Comparison of ENCODE assay signal across 8 cellular contexts in the genomic region with DNA sequence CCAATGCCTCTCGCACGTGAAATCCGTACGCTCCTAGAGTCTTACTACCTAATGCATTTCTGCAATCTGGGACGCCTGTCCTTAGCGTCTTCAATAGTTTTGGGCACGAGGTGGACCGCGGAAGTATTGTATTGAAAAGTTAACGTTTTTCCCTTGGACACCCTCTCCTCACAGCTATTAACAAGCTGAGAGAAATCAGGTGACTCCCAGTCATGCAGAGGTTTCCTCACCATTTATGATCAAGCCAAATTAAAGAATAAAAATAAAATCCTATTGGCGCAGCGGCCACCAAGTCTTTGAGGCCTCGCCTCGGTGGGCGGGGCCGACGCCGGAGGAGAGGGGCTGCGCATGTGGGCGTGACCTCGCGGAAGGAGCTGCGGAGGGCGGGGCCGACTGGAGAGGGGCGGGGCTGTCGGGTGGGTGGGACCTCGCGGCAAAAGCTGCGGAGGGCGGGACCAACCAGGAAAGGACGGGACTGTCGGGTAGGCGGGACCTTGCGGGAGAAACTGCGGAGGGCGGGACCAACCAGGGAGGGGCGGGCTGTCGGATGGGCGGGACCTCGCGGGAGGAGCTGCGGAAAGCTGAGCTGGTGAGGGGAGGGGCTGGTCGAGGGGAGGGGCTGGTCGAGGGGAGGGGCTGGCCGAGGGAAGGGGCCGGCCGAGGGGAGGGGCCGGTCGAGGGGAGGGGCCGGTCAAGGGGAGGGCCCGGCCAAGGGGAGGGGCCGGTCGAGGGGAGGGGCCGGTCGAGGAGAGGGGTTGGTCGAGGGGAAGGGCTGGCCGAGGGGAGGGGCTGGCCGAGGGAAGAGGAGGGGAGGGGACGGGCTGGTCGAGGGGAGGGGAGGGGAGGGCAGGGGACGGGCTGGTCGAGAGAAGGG. TPM values are rescaled to one million over a fixed set of nuclear protein-coding genes. Genes with fewer than 3 reads are reported as not detected.
DNase-seq lines count a peak whose midpoint lies in the region; ATAC-seq, FAIRE-seq and TF ChIP-seq lines count a peak whose summit lies in the region.

No MANE protein-coding gene starts in this region.

- no peak for TF ChIP-seq CTCF in CD8-positive, alpha-beta T cell (IDR thresholded peaks at IDR 0.05)
- TF ChIP-seq CTCF in OCI-LY3 (IDR thresholded peaks at IDR 0.05; ENCODE audit: low read depth, low read length) (no peak), endothelial cell of umbilical vein (IDR thresholded peaks at IDR 0.05; ENCODE audit: extremely low read depth in 1 of 2, insufficient read depth in 1 of 2, low read depth in 1 of 2, low read length in 2 of 2) (no peak)

- FAIRE-seq in endothelial cell of umbilical vein (lab: Jason Lieb, UNC), result peak; percentile 95

- peak overlapping the region; percentile 21 for H3K4me3 ChIP-seq in CD8-positive, alpha-beta T cell (ENCODE audit: low read depth, low read length)
- H3K4me3 ChIP-seq in OCI-LY3 (ENCODE audit: low read length) (peak overlapping the region; percentile 90), endothelial cell of umbilical vein (replicated peaks in 1 of 3; ENCODE audit: insufficient read depth in 1 of 3, low read depth in 1 of 3, low read length in 3 of 3) (peak overlapping the region in 1 of 3 experiments; percentile 55)

- H3K36me3 ChIP-seq in CD8-positive, alpha-beta T cell (ENCODE audit: insufficient read depth, low read length), result no peaks in the 10 kb centered on the region
- H3K36me3 ChIP-seq in OCI-LY3 (replicated peaks; ENCODE audit: low read depth, low read length), result peaks cover 9% of the 10 kb centered on the region
- no peaks in the 10 kb centered on the region for H3K36me3 ChIP-seq in endothelial cell of umbilical vein (ENCODE audit: control insufficient read depth in 2 of 2, extremely low read depth in 1 of 2, insufficient read depth in 2 of 2, low read length in 2 of 2)

- no peaks in the 10 kb centered on the region for H3K9me3 Mint-ChIP-seq in CD8-positive, alpha-beta T cell
- H3K9me3 Mint-ChIP-seq in IgD-negative memory B cell, result no peaks in the 10 kb centered on the region

- BruUV-seq in endothelial cell of umbilical vein (replicated peaks; lab: Mats Ljungman, UMichigan), result no TSS peak

- peak overlapping the region; percentile 14 for H3K27ac ChIP-seq in CD8-positive, alpha-beta T cell (ENCODE audit: low read depth, low read length)
- no peak overlapping the region for H3K27ac ChIP-seq in OCI-LY3 (ENCODE audit: low read length)
- no peak overlapping the region for H3K27ac ChIP-seq in endothelial cell of umbilical vein (ENCODE audit: insufficient read depth, low read depth, low read length)

- no peaks in the 10 kb centered on the region for H3K27me3 ChIP-seq in CD8-positive, alpha-beta T cell (ENCODE audit: insufficient read depth, low read length)
- H3K27me3 ChIP-seq in OCI-LY3 (ENCODE audit: low read depth, low read length), result no peaks in the 10 kb centered on the region
- H3K27me3 ChIP-seq in endothelial cell of umbilical vein (ENCODE audit: control insufficient read depth in 2 of 2, insufficient read depth in 2 of 2, low read length in 2 of 2), result peaks cover 15 to 36% of the 10 kb centered on the region in 2 experiments

- peaks cover 25% of the 10 kb centered on the region for H3K4me1 ChIP-seq in CD8-positive, alpha-beta T cell (ENCODE audit: insufficient read depth, low read length)
- H3K4me1 ChIP-seq in OCI-LY3 (ENCODE audit: low read length) (peaks cover 10% of the 10 kb centered on the region; the same call in 1 of the 2 replicates), endothelial cell of umbilical vein (ENCODE audit: control insufficient read depth, extremely low read depth, insufficient read depth, low read length) (peaks cover 6% of the 10 kb centered on the region)

- H3K4me2 ChIP-seq in OCI-LY3 (ENCODE audit: low read length) (peak overlapping the region; percentile 78), endothelial cell of umbilical vein (ENCODE audit: insufficient read depth, low read length) (peak overlapping the region; percentile 29)

- dilution Hi-C loops in endothelial cell of umbilical vein (cut with MboI; ENCODE audit: extremely low pct_ligation_motif_present, low sequenced_read_pairs), result no loop called here

- H3K36me3 Mint-ChIP-seq in CD8-positive, alpha-beta T cell, result peaks cover 28% of the 10 kb centered on the region
- H3K36me3 Mint-ChIP-seq in IgD-negative memory B cell, result no peaks in the 10 kb centered on the region

- no peaks in the 10 kb centered on the region for H3K27me3 Mint-ChIP-seq in CD8-positive, alpha-beta T cell (ENCODE audit: low read depth)
- H3K27me3 Mint-ChIP-seq in IgD-negative memory B cell, result peaks cover 7% of the 10 kb centered on the region

- DNase-seq in CD8-positive, alpha-beta T cell, result peak; percentile 95 to 98 (median 96)
- DNase-seq in activated T-cell treated with anti-CD3 and anti-CD28 coated beads for 24 hours (ENCODE audit: low read depth) (peak; percentile 95), endothelial cell of umbilical vein (ENCODE audit: low read depth, low spot score) (peak; percentile 99), midbrain (lab: John Stamatoyannopoulos, UW) (peak; percentile 98)
- peak; percentile 92 for DNase-seq in stimulated activated CD8-positive, alpha-beta memory T cell treated with anti-CD3 and anti-CD28 coated beads, Interleukin-15, amount 100 ng/mL, for 1 hour (ENCODE audit: low read depth)

- no peaks in the 10 kb centered on the region; the same call in 1 of the 2 replicates for H3K79me2 ChIP-seq in OCI-LY3 (ENCODE audit: low read length)
- H3K79me2 ChIP-seq in endothelial cell of umbilical vein (ENCODE audit: control insufficient read depth, insufficient read depth, low read length), result no peaks in the 10 kb centered on the region

- POLR2A ChIA-PET in CD8-positive, alpha-beta T cell (lab: Charles Lee), result interaction anchor here (0.6 to 2.7 kb wide), 14 partner anchors 11 to 73 kb away, joined by 3 to 19 read pairs (median 5); no protein-coding TSS in a partner anchor
- POLR2A ChIA-PET in endothelial cell of umbilical vein (lab: Charles Lee), result interaction anchor here (0.6 to 1.1 kb wide), 5 partner anchors 10 to 1112 kb away, joined by 3 to 9 read pairs (median 3); no protein-coding TSS in a partner anchor

- no peaks in the 10 kb centered on the region for H3K9me1 ChIP-seq in endothelial cell of umbilical vein (replicated peaks; ENCODE audit: control insufficient read depth, extremely low read depth, insufficient read depth, low read length)

- H3K9me3 ChIP-seq in CD8-positive, alpha-beta T cell (ENCODE audit: low read length), result no peaks in the 10 kb centered on the region
- no peaks in the 10 kb centered on the region for H3K9me3 ChIP-seq in OCI-LY3 (ENCODE audit: insufficient read depth, low read length)
- H3K9me3 ChIP-seq in endothelial cell of umbilical vein (replicated peaks; ENCODE audit: control insufficient read depth, insufficient read depth, low read length), result no peaks in the 10 kb centered on the region

- H2AFZ ChIP-seq in OCI-LY3 (ENCODE audit: low read depth, low read length) (peak overlapping the region; percentile 48; the same call in 1 of the 2 replicates), endothelial cell of umbilical vein (ENCODE audit: low read depth, low read length) (peak overlapping the region; percentile 80)

- H3K4me1 Mint-ChIP-seq in CD8-positive, alpha-beta T cell (ENCODE audit: low read depth), result peaks cover 35% of the 10 kb centered on the region
- H3K4me1 Mint-ChIP-seq in IgD-negative memory B cell, result peaks cover 4 to 19% (median 18%) of the 10 kb centered on the region in 3 donors

- TF ChIP-seq POLR2A in endothelial cell of umbilical vein (IDR thresholded peaks at IDR 0.05; ENCODE audit: low read depth, low read length), result no peak

- H3K27ac Mint-ChIP-seq in CD8-positive, alpha-beta T cell, result peak overlapping the region; percentile 85
- H3K27ac Mint-ChIP-seq in IgD-negative memory B cell, result peak overlapping the region in 2 of 3 donors; percentile 53 to 84

- CTCF ChIA-PET in CD8-positive, alpha-beta T cell (lab: Charles Lee), result interaction anchor here (0.8 to 2.9 kb wide), 3 partner anchors 10 to 54 kb away, joined by 3 to 19 read pairs (median 6); no protein-coding TSS in a partner anchor
- CTCF ChIA-PET in endothelial cell of umbilical vein (lab: Charles Lee), result interaction anchor here (0.6 to 4.0 kb wide), 5 partner anchors 11 to 53 kb away, joined by 3 to 42 read pairs (median 4); no protein-coding TSS in a partner anchor

- ATAC-seq in CD8-positive, alpha-beta T cell, result peak; percentile 74
- peak; percentile 52 for ATAC-seq in GM21526 (IDR thresholded peaks at IDR 0.05; ENCODE audit: low FRiP score, unreplicated experiment)

- H3K9ac ChIP-seq in OCI-LY3 (ENCODE audit: low read length), result no peak overlapping the region
- H3K9ac ChIP-seq in endothelial cell of umbilical vein (replicated peaks; ENCODE audit: extremely low read depth, insufficient read depth, low read length), result no peak overlapping the region

- intact Hi-C loops in CD8-positive, alpha-beta T cell (cut with DNase I, micrococcal nuclease), result loop anchor here (1.0 to 5.0 kb wide), 14 partner anchors 29 to 1213 kb away; partner anchors contain the start of genes DYNC1H1 (in 2 of the 2), WDR20 (in 2 of the 2), CINP (in 1 of the 2) and MOK (in 1 of the 2)
- intact Hi-C loops in endothelial cell of umbilical vein (cut with micrococcal nuclease), result loop anchor here (1.0 to 10.0 kb wide), 6 partner anchors 38 to 554 kb away; partner anchors contain the start of genes HSP90AA1 and ZNF839

- H4K20me1 ChIP-seq in OCI-LY3 (ENCODE audit: insufficient read depth, low read length) (no peaks in the 10 kb centered on the region), endothelial cell of umbilical vein (replicated peaks; ENCODE audit: control insufficient read depth, extremely low read depth, insufficient read depth, low read length) (no peaks in the 10 kb centered on the region)

- peak overlapping the region; percentile 63 for H3K4me3 Mint-ChIP-seq in CD8-positive, alpha-beta T cell
- H3K4me3 Mint-ChIP-seq in IgD-negative memory B cell, result peak overlapping the region; percentile 66 to 86 (median 84)

TF ChIP-seq in endothelial cell of umbilical vein, 7 proteins besides CTCF, POLR2A, EP300 and RAD21 (continues in another document):
- TF ChIP-seq MAX (IDR thresholded peaks at IDR 0.05; ENCODE audit: insufficient read depth, insufficient read length), result no peak
- TF ChIP-seq MYC (IDR thresholded peaks at IDR 0.05; ENCODE audit: low read depth, low read length), result no peak

RNA-seq across cellular contexts. Expression of gene PPP2R5C, which starts 1.1 kb away (rescaled TPM):
- 100 to 1,000 TPM; 557 to 560 TPM for total RNA-seq in CD8-positive, alpha-beta T cell
- polyA plus RNA-seq in IgD-negative memory B cell (106 TPM), endothelial cell of umbilical vein (34.7 and 42.6 TPM in 2 replicates)
- 83.6 and 89.0 TPM in 2 replicates for total RNA-seq in endothelial cell of umbilical vein
- 49.8 and 53.8 TPM in 2 replicates for polyA plus RNA-seq in endothelial cell of umbilical vein (2011; cell fraction: cytosol; rRNA removed)
- 71.6 and 77.2 TPM in 2 replicates for polyA plus RNA-seq in endothelial cell of umbilical vein (2011; cell fraction: nucleus; rRNA removed)
- polyA plus RNA-seq in endothelial cell of umbilical vein (2012), result 47.8 and 67.8 TPM in 2 replicates
- polyA minus RNA-seq in endothelial cell of umbilical vein, result 99.7 and 116 TPM in 2 replicates
- 86.8 TPM for polyA minus RNA-seq in endothelial cell of umbilical vein (2011; cell fraction: cytosol; rRNA and poly(A)+ RNA removed)
- 88.1 and 97.8 TPM in 2 replicates for polyA minus RNA-seq in endothelial cell of umbilical vein (2011; cell fraction: nucleus; rRNA and poly(A)+ RNA removed)
